Comparison of ENCODE assay signal across 8 cellular contexts in genomic region chr3:152267831-152268500, GRCh38. TPM values are rescaled to one million over a fixed set of nuclear protein-coding genes. Genes with fewer than 3 reads are reported as not detected.
DNase-seq lines count a peak whose midpoint lies in the region; TF ChIP-seq lines count a peak whose summit lies in the region.

No MANE protein-coding gene starts in this region.

- H3K4me1 ChIP-seq in A673 (ENCODE audit: insufficient read depth, low read length, poor library complexity, severe bottlenecking) (peaks cover 21% of the 10 kb centered on the region), HUES64 (ENCODE audit: insufficient read depth, low read length) (peaks cover 26% of the 10 kb centered on the region), muscle layer of colon (ENCODE audit: insufficient read depth, low read length) (peaks cover 36% of the 10 kb centered on the region)

- TF ChIP-seq CTCF in A673 (conservative IDR thresholded peaks at IDR 0.05; ENCODE audit: low read depth, low read length), result no peak
- TF ChIP-seq CTCF in cardiac fibroblast (IDR thresholded peaks at IDR 0.05; ENCODE audit: low read depth, low read length), result no peak

- intact Hi-C loops in A673 (cut with micrococcal nuclease; ENCODE audit: unreplicated experiment), result no loop called here

- H3K27ac ChIP-seq in A673 (ENCODE audit: low read depth, low read length, poor library complexity, severe bottlenecking) (peak overlapping the region; percentile 93), HUES64 (ENCODE audit: low read depth, low read length) (peak overlapping the region; percentile 78; the same call in 1 of the 2 replicates), muscle layer of colon (ENCODE audit: low read depth, low read length) (peak overlapping the region; percentile 94)

- WGBS in HUES64, result 55% methylated on average over 14 of the region's 14 CpGs

- BruUV-seq in A673 (replicated peaks; lab: Mats Ljungman, UMichigan), result TSS peak; percentile 78

- CTCF ChIA-PET in A673 (lab: Charles Lee), result no interaction called here

- H3K27me3 ChIP-seq in A673 (replicated peaks; ENCODE audit: insufficient read depth, low read depth, low read length, poor library complexity), result no peaks in the 10 kb centered on the region
- peaks cover 39% of the 10 kb centered on the region for H3K27me3 ChIP-seq in HUES64 (ENCODE audit: insufficient read depth, low read length)
- no peaks in the 10 kb centered on the region for H3K27me3 ChIP-seq in muscle layer of colon (ENCODE audit: control insufficient read depth in 1 of 2, insufficient read depth in 2 of 2, low read length in 2 of 2)

- H3K4me3 ChIP-seq in A673 (ENCODE audit: low read depth, low read length, poor library complexity, severe bottlenecking), result peak overlapping the region; percentile 82
- peak overlapping the region; percentile 89 for H3K4me3 ChIP-seq in HUES64 (ENCODE audit: low read length)
- peak overlapping the region; percentile 81 to 84 for H3K4me3 ChIP-seq in cardiac fibroblast (replicated peaks in 1 of 2; ENCODE audit: low read depth in 2 of 2, low read length in 2 of 2)
- peak overlapping the region; percentile 91 to 93 for H3K4me3 ChIP-seq in muscle layer of colon (ENCODE audit: low read depth in 1 of 2, low read length in 2 of 2)

- H3K36me3 ChIP-seq in A673 (ENCODE audit: insufficient read depth, low read length, poor library complexity, severe bottlenecking) (no peaks in the 10 kb centered on the region), HUES64 (ENCODE audit: insufficient read depth, low read length) (no peaks in the 10 kb centered on the region), muscle layer of colon (ENCODE audit: insufficient read depth, low read length) (no peaks in the 10 kb centered on the region)

- H3K9ac ChIP-seq in HUES64 (ENCODE audit: low read depth, low read length) (peak overlapping the region; percentile 71), muscle layer of colon (ENCODE audit: low read length) (peak overlapping the region; percentile 98)

- POLR2A ChIA-PET in A673 (lab: Charles Lee; ENCODE audit: low non-redundant PET), result interaction anchor here (0.6 kb wide), 1 partner anchor 35 kb away, joined by 7 read pairs; no protein-coding TSS in a partner anchor

- DNase-seq in A673 (ENCODE audit: low spot score) (no peak), cardiac fibroblast (ENCODE audit: low read depth in 2 of 2) (peak in 1 of 2 donors; percentile 57), NCI-H748 treated with DMSO at 0.1 percent for 48 hours (lab: John Stamatoyannopoulos, UW) (no peak), GDM1 (lab: John Stamatoyannopoulos, UW) (no peak), cortex of kidney (lab: John Stamatoyannopoulos, UW) (no peak)
- no peak for DNase-seq in activated effector memory CD4-positive, alpha-beta T cell treated with anti-CD3 and anti-CD28 coated beads, Interleukin-2, amount 50 U/mL, for 16 hours

- H3K9me3 ChIP-seq in A673 (ENCODE audit: low read depth, low read length, poor library complexity, severe bottlenecking) (no peaks in the 10 kb centered on the region), HUES64 (ENCODE audit: insufficient read depth, low read depth, low read length) (no peaks in the 10 kb centered on the region), muscle layer of colon (ENCODE audit: low read length) (no peaks in the 10 kb centered on the region)

RNA-seq across cellular contexts. Expression of gene MBNL1, which starts 0.8 kb away (rescaled TPM):
- total RNA-seq in A673 (2021), result 99.6 and 117 TPM in 2 replicates
- polyA plus RNA-seq in HUES64 (2013, experiment 1 of 2), result 6.5 TPM
- 8.2 TPM for polyA plus RNA-seq in HUES64 (2013, experiment 2 of 2)
